27 cellular contexts compared by ENCODE assay signal in genomic region chr10:85850736-85851135, GRCh38.
"Had no signal": no experiment of that assay in that cellular context is flagged by ENCODE, and none has a peak within 500 bp of the region (broad histone marks: within the 10 kb centered on the region; RNA-seq: fewer than 3 reads in every experiment).

No MANE protein-coding gene starts in this region.

- H3K4me3 ChIP-seq: left lung, lower lobe of right lung, pancreas, prostate gland, skin epidermis, spleen, suprapubic skin, tibial nerve, uterus had no signal

- H3K4me3 Mint-ChIP-seq: immature natural killer cell; naive thymus-derived CD8-positive, alpha-beta T cell; nephron; neural crest cell; stimulated activated effector memory CD8-positive, alpha-beta T cell treated with anti-CD3 and anti-CD28 coated beads, Interleukin-12 subunit alpha, Interleukin-12 subunit beta, amount 100 ng/mL, for 72 hours; stimulated activated naive CD8-positive, alpha-beta T cell treated with anti-CD3 and anti-CD28 coated beads, Interleukin-15, Interleukin-2, amounts not matched to agents 100 ng/mL and 50 ng/mL, for 24 hours; type B pancreatic cell had no signal

- FAIRE-seq: islet of Langerhans, kidney, pancreas had no signal

- H3K9me3 ChIP-seq: pancreas, prostate gland, suprapubic skin, uterus had no signal

- H3K9me3 Mint-ChIP-seq: stimulated activated effector memory CD8-positive, alpha-beta T cell treated with anti-CD3 and anti-CD28 coated beads, Interleukin-12 subunit alpha, Interleukin-12 subunit beta, amount 100 ng/mL, for 72 hours; stimulated activated naive CD8-positive, alpha-beta T cell treated with anti-CD3 and anti-CD28 coated beads, Interleukin-15, Interleukin-2, amounts not matched to agents 100 ng/mL and 50 ng/mL, for 24 hours had no signal

- H3K27ac Mint-ChIP-seq: immature natural killer cell; naive thymus-derived CD8-positive, alpha-beta T cell; stimulated activated effector memory CD8-positive, alpha-beta T cell treated with anti-CD3 and anti-CD28 coated beads, Interleukin-12 subunit alpha, Interleukin-12 subunit beta, amount 100 ng/mL, for 72 hours; stimulated activated naive CD8-positive, alpha-beta T cell treated with anti-CD3 and anti-CD28 coated beads, Interleukin-15, Interleukin-2, amounts not matched to agents 100 ng/mL and 50 ng/mL, for 24 hours; type B pancreatic cell had no signal

- H3K27me3 ChIP-seq: left lung, pancreas, spleen, suprapubic skin, tibial nerve, uterus had no signal

- H3K27ac ChIP-seq: left lung, lower lobe of right lung, pancreas, prostate gland, skin epidermis, suprapubic skin, tibial nerve, uterus had no signal

- H3K4me1 Mint-ChIP-seq: immature natural killer cell; naive thymus-derived CD8-positive, alpha-beta T cell; neural crest cell; stimulated activated effector memory CD8-positive, alpha-beta T cell treated with anti-CD3 and anti-CD28 coated beads, Interleukin-12 subunit alpha, Interleukin-12 subunit beta, amount 100 ng/mL, for 72 hours had no signal

- H3K27me3 Mint-ChIP-seq: stimulated activated naive CD8-positive, alpha-beta T cell treated with anti-CD3 and anti-CD28 coated beads, Interleukin-15, Interleukin-2, amounts not matched to agents 100 ng/mL and 50 ng/mL, for 24 hours had no signal

- H3K36me3 Mint-ChIP-seq: naive thymus-derived CD8-positive, alpha-beta T cell; stimulated activated effector memory CD8-positive, alpha-beta T cell treated with anti-CD3 and anti-CD28 coated beads, Interleukin-12 subunit alpha, Interleukin-12 subunit beta, amount 100 ng/mL, for 72 hours had no signal

- H3K36me3 ChIP-seq: left lung, lower lobe of right lung, pancreas, prostate gland, spleen, suprapubic skin, uterus had no signal

- H3K4me1 ChIP-seq: left lung, lower lobe of right lung, pancreas, prostate gland, suprapubic skin, uterus had no signal

- DNase-seq: immature natural killer cell; kidney; left colon; left lung; lower lobe of right lung; mammary epithelial cell; naive thymus-derived CD8-positive, alpha-beta T cell; nucleus accumbens; pancreas; posterior cingulate gyrus; retina; right cardiac atrium; spleen; stimulated activated CD4-positive, alpha-beta T cell treated with anti-CD3 and anti-CD28 coated beads, Interleukin-4, amount 100 ng/mL, for 24 hours; stimulated activated naive CD4-positive, alpha-beta T cell; uterus had no signal

- ATAC-seq: left colon; lower lobe of right lung; naive thymus-derived CD8-positive, alpha-beta T cell; pancreas; right cardiac atrium; sciatic nerve; stimulated activated effector memory CD8-positive, alpha-beta T cell treated with anti-CD3 and anti-CD28 coated beads, Interleukin-12 subunit alpha, Interleukin-12 subunit beta, amount 100 ng/mL, for 72 hours had no signal
